In genomic region chr15:92391640-92392039, GRCh38 we compare ENCODE assay signal across 9 cellular contexts. TPM values are rescaled to one million over a fixed set of nuclear protein-coding genes. Genes with fewer than 3 reads are reported as not detected.
A peak's percentile ranks its signal among the peaks of the same experiment; 100 is the strongest.
DNase-seq lines count a peak whose midpoint lies in the region; ATAC-seq and TF ChIP-seq lines count a peak whose summit lies in the region.
"Had no signal": no experiment of that assay in that cellular context is flagged by ENCODE, and none has a peak within 500 bp of the region (broad histone marks: within the 10 kb centered on the region; RNA-seq: fewer than 3 reads in every experiment).

No MANE protein-coding gene starts in this region.

- CTCF ChIA-PET in Caco-2 (lab: Charles Lee) (interaction anchor here (0.5 to 3.4 kb wide), 4 partner anchors 10 to 323 kb away, joined by 3 to 13 read pairs (median 4); no protein-coding TSS in a partner anchor), PC-9 (lab: Charles Lee) (interaction anchor here (0.7 kb wide), 1 partner anchor 323 kb away, joined by 3 read pairs; no protein-coding TSS in a partner anchor)

- H4K20me1 ChIP-seq in PC-9 (ENCODE audit: insufficient read depth), result no peaks in the 10 kb centered on the region

- DNase-seq in Caco-2 (peak; percentile 50 to 57), PC-9 (peak; percentile 3 to 36), left ventricle myocardium inferior (no peak), germinal center (ENCODE audit: low spot score) (no peak), activated gamma-delta T cell (lab: John Stamatoyannopoulos, UW) (no peak), vagina (ENCODE audit: extremely low spot score in 2 of 2) (no peak)

- H3K27ac ChIP-seq in PC-9, result no peak overlapping the region
- no peak overlapping the region for H3K27ac ChIP-seq in left ventricle myocardium inferior (replicated peaks)
- H3K27ac ChIP-seq in vagina, result no peak overlapping the region
- H3K27ac ChIP-seq: thoracic aorta had no signal

- H3K4me3 Mint-ChIP-seq in Caco-2 (ENCODE audit: unreplicated experiment), result no peak overlapping the region

- POLR2A ChIA-PET in Caco-2 (lab: Charles Lee), result no interaction called here
- POLR2A ChIA-PET in PC-9 (lab: Charles Lee; ENCODE audit: unreplicated experiment), result no interaction called here

- H3K4me3 ChIP-seq in Caco-2 (ENCODE audit: low read depth, low read length) (no peak overlapping the region), PC-9 (no peak overlapping the region), left ventricle myocardium inferior (no peak overlapping the region), vagina (no peak overlapping the region)
- H3K4me3 ChIP-seq: thoracic aorta had no signal

- peaks cover 62% of the 10 kb centered on the region for H3K27me3 Mint-ChIP-seq in Caco-2 (ENCODE audit: insufficient read depth, unreplicated experiment)

- H3K9me3 ChIP-seq in Caco-2 (no peaks in the 10 kb centered on the region; the same call in 1 of the 2 replicates), PC-9 (ENCODE audit: insufficient read depth, low read depth) (no peaks in the 10 kb centered on the region), left ventricle myocardium inferior (replicated peaks) (no peaks in the 10 kb centered on the region), vagina (no peaks in the 10 kb centered on the region)
- H3K9me3 ChIP-seq: thoracic aorta had no signal

- no peak overlapping the region for H3K27ac Mint-ChIP-seq in Caco-2 (ENCODE audit: unreplicated experiment)

- H3K4me2 ChIP-seq in PC-9, result no peak overlapping the region

- no TSS peak for BruUV-seq in Caco-2 (replicated peaks; lab: Mats Ljungman, UMichigan)
- BruUV-seq in PC-9 (replicated peaks; lab: Mats Ljungman, UMichigan), result no TSS peak

- H3K27me3 ChIP-seq in Caco-2 (replicated peaks; ENCODE audit: control insufficient read depth, insufficient read depth, low read length) (peaks cover 2% of the 10 kb centered on the region; the same call in 1 of the 2 replicates), PC-9 (ENCODE audit: insufficient read depth, low read depth) (peaks cover 61% of the 10 kb centered on the region), left ventricle myocardium inferior (ENCODE audit: low read depth) (peaks cover 98% of the 10 kb centered on the region), vagina (no peaks in the 10 kb centered on the region)

- no peaks in the 10 kb centered on the region for H3F3A ChIP-seq in PC-9 (ENCODE audit: insufficient read depth, low read depth)

- H3K4me1 Mint-ChIP-seq in Caco-2 (ENCODE audit: low read depth, unreplicated experiment), result no peaks in the 10 kb centered on the region

- TF ChIP-seq CTCF in Caco-2 (IDR thresholded peaks at IDR 0.05; ENCODE audit: insufficient read depth in 1 of 2, low read depth in 1 of 2, low read length in 1 of 2, severe bottlenecking in 1 of 2, unreplicated experiment in 1 of 2), result peak; percentile 35 to 57
- TF ChIP-seq CTCF in PC-9 (conservative IDR thresholded peaks at IDR 0.05), result peak; percentile 60
- peak; percentile 61 for TF ChIP-seq CTCF in left ventricle myocardium inferior (IDR thresholded peaks at IDR 0.05; ENCODE audit: borderline replicate concordance)
- TF ChIP-seq CTCF in vagina (IDR thresholded peaks at IDR 0.05), result no peak

- H2AFZ ChIP-seq in PC-9, result no peak overlapping the region

- H3K36me3 Mint-ChIP-seq in Caco-2 (ENCODE audit: insufficient read depth, unreplicated experiment), result no peaks in the 10 kb centered on the region

- peak; percentile 58 for ATAC-seq in GM21619 (IDR thresholded peaks at IDR 0.05; ENCODE audit: unreplicated experiment)
- ATAC-seq in GM21576 (IDR thresholded peaks at IDR 0.05; ENCODE audit: unreplicated experiment), result no peak

- no peaks in the 10 kb centered on the region for H3K36me3 ChIP-seq in Caco-2 (ENCODE audit: control insufficient read depth, insufficient read depth, low read length)
- no peaks in the 10 kb centered on the region for H3K36me3 ChIP-seq in PC-9 (ENCODE audit: low read depth)
- no peaks in the 10 kb centered on the region for H3K36me3 ChIP-seq in left ventricle myocardium inferior
- no peaks in the 10 kb centered on the region for H3K36me3 ChIP-seq in vagina
- H3K36me3 ChIP-seq: thoracic aorta had no signal

- no peaks in the 10 kb centered on the region for H3K9me3 Mint-ChIP-seq in Caco-2 (ENCODE audit: unreplicated experiment)

- intact Hi-C loops in Caco-2 (cut with micrococcal nuclease; ENCODE audit: unreplicated experiment) (loop anchor here (2.0 kb wide), 1 partner anchor 323 kb away; no protein-coding TSS in a partner anchor), PC-9 (cut with micrococcal nuclease; ENCODE audit: unreplicated experiment) (loop anchor here (1.0 kb wide), 1 partner anchor 323 kb away; no protein-coding TSS in a partner anchor), left ventricle myocardium inferior (cut with micrococcal nuclease) (no loop called here), vagina (cut with DNase I) (no loop called here)

- H3K9me2 ChIP-seq in PC-9 (ENCODE audit: insufficient read depth), result no peaks in the 10 kb centered on the region

- H3K4me1 ChIP-seq in Caco-2, result no peaks in the 10 kb centered on the region; the same call in 1 of the 2 replicates
- no peaks in the 10 kb centered on the region for H3K4me1 ChIP-seq in PC-9 (replicated peaks; ENCODE audit: insufficient read depth)
- peaks cover 19% of the 10 kb centered on the region for H3K4me1 ChIP-seq in left ventricle myocardium inferior
- peaks cover 9% of the 10 kb centered on the region for H3K4me1 ChIP-seq in vagina

- no peaks in the 10 kb centered on the region for H3K79me2 ChIP-seq in PC-9 (ENCODE audit: low read depth)

- no peak for TF ChIP-seq POLR2A in vagina (IDR thresholded peaks at IDR 0.05)

RNA-seq across cellular contexts. Expression of gene ST8SIA2, which starts 2.0 kb away (rescaled TPM):
- total RNA-seq in Caco-2 (2022) (not detected in 2 replicates), PC-9 (2021) (not detected in 2 replicates), left ventricle myocardium inferior (3.6 TPM), vagina (not detected)
- total RNA-seq: thoracic aorta had no signal

Comparison
In these comparisons a context has a peak if more than half of its experiments do, and no peak if none do; other contexts are left out.
1. DNase-seq: peak in Caco-2 (2 of 2) and PC-9 (2 of 2); none in left ventricle myocardium inferior (single experiment), germinal center (single experiment), activated gamma-delta T cell (single experiment) and vagina (0 of 2).
2. CTCF ChIP-seq: peak in Caco-2 (2 of 2), PC-9 (single experiment) and left ventricle myocardium inferior (single experiment); none in vagina (0 of 3).
3. intact Hi-C loops: an anchor here in Caco-2 (2.0 kb wide) and PC-9 (1.0 kb wide); none called in left ventricle myocardium inferior and vagina.